Comparison of ENCODE assay signal across 1 cellular context in genomic region chr14:39474416-39474911, GRCh38.
TF ChIP-seq lines count a peak whose summit lies in the region.

No MANE protein-coding gene starts in this region.

TF ChIP-seq in GM12878, 131 proteins besides CTCF, POLR2A, EP300 and RAD21 (continued from another document and continues in another):
- TF ChIP-seq ZNF592 (IDR thresholded peaks at IDR 0.05) = no peak
- no peak for TF ChIP-seq SREBF2 (IDR thresholded peaks at IDR 0.05; ENCODE audit: low read length)
- TF ChIP-seq HDAC2 (IDR thresholded peaks at IDR 0.05) = no peak
- no peak for TF ChIP-seq CBFB (IDR thresholded peaks at IDR 0.05; ENCODE audit: low read depth)
- TF ChIP-seq E2F4 (IDR thresholded peaks at IDR 0.05; ENCODE audit: low read depth, low read length) = no peak
- TF ChIP-seq KAT2A (conservative IDR thresholded peaks at IDR 0.05; ENCODE audit: control insufficient read depth, low read depth, low read length) = no peak
- 0 out of 2 replicates have a peak, but pooled peaks have one; percentile 19 for TF ChIP-seq BCL11A (IDR thresholded peaks at IDR 0.05; ENCODE audit: low read depth, low read length)
- TF ChIP-seq MTA2 (IDR thresholded peaks at IDR 0.05; ENCODE audit: low read depth) = peak; percentile 31; the same call in 1 of the 2 replicates
- no peak for TF ChIP-seq TBL1XR1 (IDR thresholded peaks at IDR 0.05; ENCODE audit: low read depth, low read length)
- TF ChIP-seq, protein P1, sequence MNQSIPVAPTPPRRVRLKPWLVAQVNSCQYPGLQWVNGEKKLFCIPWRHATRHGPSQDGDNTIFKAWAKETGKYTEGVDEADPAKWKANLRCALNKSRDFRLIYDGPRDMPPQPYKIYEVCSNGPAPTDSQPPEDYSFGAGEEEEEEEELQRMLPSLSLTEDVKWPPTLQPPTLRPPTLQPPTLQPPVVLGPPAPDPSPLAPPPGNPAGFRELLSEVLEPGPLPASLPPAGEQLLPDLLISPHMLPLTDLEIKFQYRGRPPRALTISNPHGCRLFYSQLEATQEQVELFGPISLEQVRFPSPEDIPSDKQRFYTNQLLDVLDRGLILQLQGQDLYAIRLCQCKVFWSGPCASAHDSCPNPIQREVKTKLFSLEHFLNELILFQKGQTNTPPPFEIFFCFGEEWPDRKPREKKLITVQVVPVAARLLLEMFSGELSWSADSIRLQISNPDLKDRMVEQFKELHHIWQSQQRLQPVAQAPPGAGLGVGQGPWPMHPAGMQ (IDR thresholded peaks at IDR 0.05; ENCODE audit: borderline replicate concordance) = 0 out of 2 replicates have a peak, but pooled peaks have one; percentile 3
- no peak for TF ChIP-seq KDM1A (IDR thresholded peaks at IDR 0.05; ENCODE audit: borderline replicate concordance)
- no peak for TF ChIP-seq RB1 (IDR thresholded peaks at IDR 0.05; ENCODE audit: borderline replicate concordance)
- TF ChIP-seq WRNIP1 (IDR thresholded peaks at IDR 0.05; ENCODE audit: borderline replicate concordance, low read depth, low read length) = no peak
- no peak for TF ChIP-seq ESRRA (IDR thresholded peaks at IDR 0.05; ENCODE audit: low read length)
- no peak for TF ChIP-seq RFX5 (IDR thresholded peaks at IDR 0.05; ENCODE audit: low read depth, low read length)
- TF ChIP-seq SP1 (IDR thresholded peaks at IDR 0.05; ENCODE audit: low read depth, low read length) = no peak
- TF ChIP-seq NFXL1 (IDR thresholded peaks at IDR 0.05; ENCODE audit: borderline replicate concordance) = no peak
- no peak for TF ChIP-seq SREBF1 (IDR thresholded peaks at IDR 0.05; ENCODE audit: low read length)
- TF ChIP-seq, protein P2, sequence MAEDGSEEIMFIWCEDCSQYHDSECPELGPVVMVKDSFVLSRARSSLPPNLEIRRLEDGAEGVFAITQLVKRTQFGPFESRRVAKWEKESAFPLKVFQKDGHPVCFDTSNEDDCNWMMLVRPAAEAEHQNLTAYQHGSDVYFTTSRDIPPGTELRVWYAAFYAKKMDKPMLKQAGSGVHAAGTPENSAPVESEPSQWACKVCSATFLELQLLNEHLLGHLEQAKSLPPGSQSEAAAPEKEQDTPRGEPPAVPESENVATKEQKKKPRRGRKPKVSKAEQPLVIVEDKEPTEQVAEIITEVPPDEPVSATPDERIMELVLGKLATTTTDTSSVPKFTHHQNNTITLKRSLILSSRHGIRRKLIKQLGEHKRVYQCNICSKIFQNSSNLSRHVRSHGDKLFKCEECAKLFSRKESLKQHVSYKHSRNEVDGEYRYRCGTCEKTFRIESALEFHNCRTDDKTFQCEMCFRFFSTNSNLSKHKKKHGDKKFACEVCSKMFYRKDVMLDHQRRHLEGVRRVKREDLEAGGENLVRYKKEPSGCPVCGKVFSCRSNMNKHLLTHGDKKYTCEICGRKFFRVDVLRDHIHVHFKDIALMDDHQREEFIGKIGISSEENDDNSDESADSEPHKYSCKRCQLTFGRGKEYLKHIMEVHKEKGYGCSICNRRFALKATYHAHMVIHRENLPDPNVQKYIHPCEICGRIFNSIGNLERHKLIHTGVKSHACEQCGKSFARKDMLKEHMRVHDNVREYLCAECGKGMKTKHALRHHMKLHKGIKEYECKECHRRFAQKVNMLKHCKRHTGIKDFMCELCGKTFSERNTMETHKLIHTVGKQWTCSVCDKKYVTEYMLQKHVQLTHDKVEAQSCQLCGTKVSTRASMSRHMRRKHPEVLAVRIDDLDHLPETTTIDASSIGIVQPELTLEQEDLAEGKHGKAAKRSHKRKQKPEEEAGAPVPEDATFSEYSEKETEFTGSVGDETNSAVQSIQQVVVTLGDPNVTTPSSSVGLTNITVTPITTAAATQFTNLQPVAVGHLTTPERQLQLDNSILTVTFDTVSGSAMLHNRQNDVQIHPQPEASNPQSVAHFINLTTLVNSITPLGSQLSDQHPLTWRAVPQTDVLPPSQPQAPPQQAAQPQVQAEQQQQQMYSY (CRISPR knock-in tag; IDR thresholded peaks at IDR 0.05) = no peak
- TF ChIP-seq RELA (IDR thresholded peaks at IDR 0.05; ENCODE audit: borderline replicate concordance, partially characterized antibody) = no peak
- no peak for TF ChIP-seq CHD4 (IDR thresholded peaks at IDR 0.05)
- TF ChIP-seq BCL3 (IDR thresholded peaks at IDR 0.05; ENCODE audit: borderline replicate concordance, insufficient read depth, low read depth, low read length, poor library complexity, severe bottlenecking) = no peak
- no peak for TF ChIP-seq KLF5 (IDR thresholded peaks at IDR 0.05; ENCODE audit: partially characterized antibody)
- TF ChIP-seq TCF7 (IDR thresholded peaks at IDR 0.05; ENCODE audit: borderline replicate concordance) = no peak
- TF ChIP-seq ZNF207 (IDR thresholded peaks at IDR 0.05; ENCODE audit: borderline replicate concordance) = no peak
- TF ChIP-seq ETV6 (conservative IDR thresholded peaks at IDR 0.05 in 1 of 2, IDR thresholded peaks at IDR 0.05 in 1 of 2; ENCODE audit: borderline replicate concordance in 1 of 2, low read depth in 1 of 2) = no peak
- TF ChIP-seq, protein P3, sequence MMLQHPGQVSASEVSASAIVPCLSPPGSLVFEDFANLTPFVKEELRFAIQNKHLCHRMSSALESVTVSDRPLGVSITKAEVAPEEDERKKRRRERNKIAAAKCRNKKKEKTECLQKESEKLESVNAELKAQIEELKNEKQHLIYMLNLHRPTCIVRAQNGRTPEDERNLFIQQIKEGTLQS (IDR thresholded peaks at IDR 0.05; ENCODE audit: borderline replicate concordance, extremely low read depth, low read depth, low read length) = no peak
- no peak for TF ChIP-seq ZNF687 (IDR thresholded peaks at IDR 0.05)
- TF ChIP-seq ZBTB40 (IDR thresholded peaks at IDR 0.05; ENCODE audit: borderline replicate concordance) = no peak
- no peak for TF ChIP-seq ZBTB11 (CRISPR knock-in tag; IDR thresholded peaks at IDR 0.05)
- TF ChIP-seq BHLHE40 (IDR thresholded peaks at IDR 0.05; ENCODE audit: borderline replicate concordance in 1 of 2, low read depth in 2 of 2, low read length in 1 of 2) = no peak
